19 cellular contexts compared by ENCODE assay signal in genomic region chr21:43758811-43759210, GRCh38. TPM values are rescaled to one million over a fixed set of nuclear protein-coding genes. Genes with fewer than 3 reads are reported as not detected.
DNase-seq lines count a peak whose midpoint lies in the region; ATAC-seq and TF ChIP-seq lines count a peak whose summit lies in the region.
"Had no signal": no experiment of that assay in that cellular context is flagged by ENCODE, and none has a peak within 500 bp of the region (broad histone marks: within the 10 kb centered on the region; RNA-seq: fewer than 3 reads in every experiment).

No MANE protein-coding gene starts in this region.

- no peaks in the 10 kb centered on the region for H3K27me3 Mint-ChIP-seq in T-helper 17 cell
- H3K27me3 Mint-ChIP-seq in HFFc6 (ENCODE audit: insufficient read depth) = no peaks in the 10 kb centered on the region; the same call in 1 of the 2 replicates
- H3K27me3 Mint-ChIP-seq: CD8-positive, alpha-beta memory T cell had no signal

- TF ChIP-seq CTCF in choroid plexus epithelial cell (conservative IDR thresholded peaks at IDR 0.05; ENCODE audit: low read depth, low read length) = no peak
- no peak for TF ChIP-seq CTCF in HFFc6 (IDR thresholded peaks at IDR 0.05)

- DNase-seq in T-helper 17 cell (no peak), choroid plexus epithelial cell (ENCODE audit: low read depth) (peak; percentile 45), cerebellum (ENCODE audit: low spot score) (no peak), HFFc6 (no peak), SW480 (ENCODE audit: low spot score) (no peak), NCI-H187 (lab: John Stamatoyannopoulos, UW) (no peak)
- DNase-seq: activated CD4-positive, alpha-beta T cell treated with anti-CD3 and anti-CD28 coated beads, Interleukin-2, amount 50 U/mL, for 48 hours; activated naive CD4-positive, alpha-beta T cell treated with anti-CD3 and anti-CD28 coated beads, Interleukin-2, amount 50 U/mL, for 16 hours; CD8-positive, alpha-beta memory T cell; DND-41; Karpas-422; NCI-H1105 treated with DMSO at 0.1 percent for 48 hours; NCI-H69; PC-3; stimulated activated CD4-positive, alpha-beta T cell treated with anti-CD3 and anti-CD28 coated beads, Interleukin-12 subunit alpha, Interleukin-12 subunit beta, amount 100 ng/mL, for 4 hours had no signal

- H3K36me3 Mint-ChIP-seq in T-helper 17 cell (ENCODE audit: low read depth) = peaks cover 2% of the 10 kb centered on the region
- H3K36me3 Mint-ChIP-seq in HFFc6 (ENCODE audit: low read depth) = peaks cover 19% of the 10 kb centered on the region

- H3K4me3 ChIP-seq in choroid plexus epithelial cell (ENCODE audit: low read depth, low read length) = peak overlapping the region; percentile 51
- peak overlapping the region; percentile 6 to 14 for H3K4me3 ChIP-seq in muscle layer of colon (ENCODE audit: low read depth in 1 of 2, low read length in 2 of 2)
- H3K4me3 ChIP-seq in subcutaneous abdominal adipose tissue (ENCODE audit: low read depth in 1 of 5, low read length in 5 of 5) = no peak overlapping the region
- H3K4me3 ChIP-seq: SJSA1 had no signal

- no peak for ATAC-seq in T-helper 17 cell
- ATAC-seq: PC-3; stimulated activated effector memory CD8-positive, alpha-beta T cell treated with anti-CD3 and anti-CD28 coated beads, Interleukin-12 subunit alpha, Interleukin-12 subunit beta, amount 100 ng/mL, for 72 hours had no signal

- H3K4me1 ChIP-seq in muscle layer of colon (ENCODE audit: insufficient read depth, low read length) (peaks cover 17% of the 10 kb centered on the region), subcutaneous abdominal adipose tissue (ENCODE audit: control insufficient read depth in 5 of 5, insufficient read depth in 5 of 5, low read length in 5 of 5) (peaks cover 2 to 39% (median 26%) of the 10 kb centered on the region in 5 donors)
- H3K4me1 ChIP-seq: SJSA1 had no signal

- H3K27ac Mint-ChIP-seq in T-helper 17 cell (peak overlapping the region; percentile 53), HFFc6 (no peak overlapping the region)
- H3K27ac Mint-ChIP-seq: stimulated activated effector memory CD8-positive, alpha-beta T cell treated with anti-CD3 and anti-CD28 coated beads, Interleukin-12 subunit alpha, Interleukin-12 subunit beta, amount 100 ng/mL, for 72 hours had no signal

- H3K4me3 Mint-ChIP-seq in T-helper 17 cell (no peak overlapping the region), HFFc6 (no peak overlapping the region)
- H3K4me3 Mint-ChIP-seq: CD8-positive, alpha-beta memory T cell; stimulated activated effector memory CD8-positive, alpha-beta T cell treated with anti-CD3 and anti-CD28 coated beads, Interleukin-12 subunit alpha, Interleukin-12 subunit beta, amount 100 ng/mL, for 72 hours had no signal

- H3K4me1 Mint-ChIP-seq in T-helper 17 cell (no peaks in the 10 kb centered on the region), HFFc6 (ENCODE audit: low read depth) (no peaks in the 10 kb centered on the region)
- H3K4me1 Mint-ChIP-seq: CD8-positive, alpha-beta memory T cell; stimulated activated effector memory CD8-positive, alpha-beta T cell treated with anti-CD3 and anti-CD28 coated beads, Interleukin-12 subunit alpha, Interleukin-12 subunit beta, amount 100 ng/mL, for 72 hours had no signal

- H3K27me3 ChIP-seq in muscle layer of colon (ENCODE audit: control insufficient read depth in 1 of 2, insufficient read depth in 2 of 2, low read length in 2 of 2) = no peaks in the 10 kb centered on the region
- H3K27me3 ChIP-seq in subcutaneous abdominal adipose tissue (ENCODE audit: control insufficient read depth in 5 of 5, insufficient read depth in 4 of 5, low read length in 5 of 5) = no peaks in the 10 kb centered on the region
- H3K27me3 ChIP-seq: SJSA1 had no signal

- H3K27ac ChIP-seq in muscle layer of colon (ENCODE audit: low read depth, low read length) (peak overlapping the region; percentile 79), subcutaneous abdominal adipose tissue (ENCODE audit: low read depth, low read length) (peak overlapping the region; percentile 84)
- H3K27ac ChIP-seq: SJSA1 had no signal

- H3K9me3 ChIP-seq in T-helper 17 cell (ENCODE audit: control insufficient read depth, low read length, poor library complexity, severe bottlenecking) (no peaks in the 10 kb centered on the region), muscle layer of colon (ENCODE audit: low read length) (no peaks in the 10 kb centered on the region), subcutaneous abdominal adipose tissue (ENCODE audit: control insufficient read depth in 5 of 5, low read length in 5 of 5) (no peaks in the 10 kb centered on the region)
- H3K9me3 ChIP-seq: SJSA1 had no signal

- peak overlapping the region; percentile 10 for H3K9ac ChIP-seq in muscle layer of colon (ENCODE audit: low read length)
- peak overlapping the region in 2 of 5 donors; percentile 38 to 43 for H3K9ac ChIP-seq in subcutaneous abdominal adipose tissue (ENCODE audit: low read length in 5 of 5)

- H3K9me3 Mint-ChIP-seq in HFFc6 = no peaks in the 10 kb centered on the region
- H3K9me3 Mint-ChIP-seq: CD8-positive, alpha-beta memory T cell; stimulated activated effector memory CD8-positive, alpha-beta T cell treated with anti-CD3 and anti-CD28 coated beads, Interleukin-12 subunit alpha, Interleukin-12 subunit beta, amount 100 ng/mL, for 72 hours had no signal

- H3K36me3 ChIP-seq in muscle layer of colon (ENCODE audit: insufficient read depth, low read length) = peaks cover 24% of the 10 kb centered on the region
- peaks cover 0 to 94% (median 72%) of the 10 kb centered on the region in 5 donors for H3K36me3 ChIP-seq in subcutaneous abdominal adipose tissue (ENCODE audit: control insufficient read depth in 5 of 5, insufficient read depth in 5 of 5, low read length in 5 of 5)

RNA-seq across cellular contexts. Expression of gene CSTB, which starts 17.3 kb away (rescaled TPM):
- total RNA-seq in T-helper 17 cell = 10 to 100 TPM; 22.0 to 26.0 TPM
- total RNA-seq in cerebellum = 4.4 TPM
- total RNA-seq in HFFc6 (2021; fragmentation: NEBNext Ultra II Directional; extraction: Animal tissue kit (Norgen Biotek cat#: 25700)) = 10 to 100 TPM; 56.7 to 71.4 (median 66.9) TPM

RNA-seq across cellular contexts. Expression of gene RRP1, which starts 30.6 kb away (rescaled TPM):
- 10 to 100 TPM; 20.5 to 23.2 TPM for total RNA-seq in T-helper 17 cell
- 16.7 TPM for total RNA-seq in cerebellum
- total RNA-seq in HFFc6 (2021; fragmentation: NEBNext Ultra II Directional; extraction: Animal tissue kit (Norgen Biotek cat#: 25700)) = 10 to 100 TPM; 19.9 to 24.8 (median 23.0) TPM

RNA-seq across cellular contexts. Expression of gene PDXK, which starts 39.9 kb away (rescaled TPM):
- total RNA-seq in T-helper 17 cell (100 to 1,000 TPM in 1 of 2 donors, 10 to 100 TPM in 1; 93.1 to 106 TPM), cerebellum (24.2 TPM)
- total RNA-seq in HFFc6 (2021; fragmentation: NEBNext Ultra II Directional; extraction: Animal tissue kit (Norgen Biotek cat#: 25700)) = 100 to 1,000 TPM; 154 to 160 (median 157) TPM

Comparison
In these comparisons a context has a peak if more than half of its experiments do, and no peak if none do; other contexts are left out.
1. H3K4me3 ChIP-seq: peak in choroid plexus epithelial cell (single experiment) and muscle layer of colon (2 of 2); none in subcutaneous abdominal adipose tissue (0 of 5).